1 cellular context compared by ENCODE assay signal in the genomic region with DNA sequence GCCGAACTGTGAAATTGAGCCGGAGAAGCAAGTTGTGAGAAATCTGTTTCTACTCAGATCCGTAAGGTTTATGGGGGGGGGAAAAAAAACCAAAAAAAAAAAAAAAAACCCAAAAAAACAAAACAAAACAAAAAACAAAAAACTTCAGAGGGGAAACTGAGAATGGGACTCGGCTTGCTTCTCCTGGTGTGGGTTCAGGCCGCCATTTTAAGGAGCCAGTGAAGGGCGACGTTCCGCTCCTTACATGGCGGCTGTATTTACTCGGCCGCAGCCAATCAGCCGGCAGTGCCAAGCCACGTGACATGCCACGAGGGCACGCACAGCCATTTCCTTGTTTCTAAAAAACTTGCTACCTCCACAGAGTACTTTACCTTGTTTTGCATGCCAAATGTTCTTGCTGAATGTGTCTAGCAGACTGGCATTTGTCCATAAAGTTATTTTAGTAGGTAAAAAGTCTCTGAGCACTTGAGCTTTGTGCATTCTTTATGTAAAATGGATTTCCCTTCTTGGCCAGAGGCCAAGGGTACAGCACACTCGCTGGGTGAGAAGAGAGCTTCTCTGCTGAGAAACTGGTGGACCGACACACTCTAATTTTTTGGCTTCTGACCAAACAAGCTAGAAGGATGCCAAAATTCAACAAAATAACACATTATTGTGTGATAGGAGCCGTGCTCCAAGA.
TF ChIP-seq lines count a peak whose summit lies in the region.

No MANE protein-coding gene starts in this region.

TF ChIP-seq in HepG2, 621 proteins besides CTCF, POLR2A, EP300 and RAD21 (continued from another document and continues in another):
- no peak for TF ChIP-seq TERF1 (CRISPR knock-in tag; IDR thresholded peaks at IDR 0.05)
- TF ChIP-seq ZC3H13 (CRISPR knock-in tag; IDR thresholded peaks at IDR 0.05): no peak
- TF ChIP-seq, protein P1, sequence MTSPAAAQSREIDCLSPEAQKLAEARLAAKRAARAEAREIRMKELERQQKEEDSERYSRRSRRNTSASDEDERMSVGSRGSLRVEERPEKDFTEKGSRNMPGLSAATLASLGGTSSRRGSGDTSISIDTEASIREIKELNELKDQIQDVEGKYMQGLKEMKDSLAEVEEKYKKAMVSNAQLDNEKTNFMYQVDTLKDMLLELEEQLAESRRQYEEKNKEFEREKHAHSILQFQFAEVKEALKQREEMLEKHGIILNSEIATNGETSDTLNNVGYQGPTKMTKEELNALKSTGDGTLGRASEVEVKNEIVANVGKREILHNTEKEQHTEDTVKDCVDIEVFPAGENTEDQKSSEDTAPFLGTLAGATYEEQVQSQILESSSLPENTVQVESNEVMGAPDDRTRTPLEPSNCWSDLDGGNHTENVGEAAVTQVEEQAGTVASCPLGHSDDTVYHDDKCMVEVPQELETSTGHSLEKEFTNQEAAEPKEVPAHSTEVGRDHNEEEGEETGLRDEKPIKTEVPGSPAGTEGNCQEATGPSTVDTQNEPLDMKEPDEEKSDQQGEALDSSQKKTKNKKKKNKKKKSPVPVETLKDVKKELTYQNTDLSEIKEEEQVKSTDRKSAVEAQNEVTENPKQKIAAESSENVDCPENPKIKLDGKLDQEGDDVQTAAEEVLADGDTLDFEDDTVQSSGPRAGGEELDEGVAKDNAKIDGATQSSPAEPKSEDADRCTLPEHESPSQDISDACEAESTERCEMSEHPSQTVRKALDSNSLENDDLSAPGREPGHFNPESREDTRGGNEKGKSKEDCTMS (CRISPR knock-in tag; conservative IDR thresholded peaks at IDR 0.05): no peak
- no peak for TF ChIP-seq THAP11 (CRISPR knock-in tag; IDR thresholded peaks at IDR 0.05)
- no peak for TF ChIP-seq ZNF577 (CRISPR knock-in tag; IDR thresholded peaks at IDR 0.05; ENCODE audit: borderline replicate concordance, low read depth)
- TF ChIP-seq ZNF7 (CRISPR knock-in tag; IDR thresholded peaks at IDR 0.05): no peak
- TF ChIP-seq RFX1 (IDR thresholded peaks at IDR 0.05): no peak
- no peak for TF ChIP-seq IRX3 (CRISPR knock-in tag; IDR thresholded peaks at IDR 0.05; ENCODE audit: borderline replicate concordance, low read depth)
- peak; percentile 57; the same call in 1 of the 2 replicates for TF ChIP-seq KDM5A (IDR thresholded peaks at IDR 0.05; ENCODE audit: borderline replicate concordance, low read length)
- TF ChIP-seq, protein P2, sequence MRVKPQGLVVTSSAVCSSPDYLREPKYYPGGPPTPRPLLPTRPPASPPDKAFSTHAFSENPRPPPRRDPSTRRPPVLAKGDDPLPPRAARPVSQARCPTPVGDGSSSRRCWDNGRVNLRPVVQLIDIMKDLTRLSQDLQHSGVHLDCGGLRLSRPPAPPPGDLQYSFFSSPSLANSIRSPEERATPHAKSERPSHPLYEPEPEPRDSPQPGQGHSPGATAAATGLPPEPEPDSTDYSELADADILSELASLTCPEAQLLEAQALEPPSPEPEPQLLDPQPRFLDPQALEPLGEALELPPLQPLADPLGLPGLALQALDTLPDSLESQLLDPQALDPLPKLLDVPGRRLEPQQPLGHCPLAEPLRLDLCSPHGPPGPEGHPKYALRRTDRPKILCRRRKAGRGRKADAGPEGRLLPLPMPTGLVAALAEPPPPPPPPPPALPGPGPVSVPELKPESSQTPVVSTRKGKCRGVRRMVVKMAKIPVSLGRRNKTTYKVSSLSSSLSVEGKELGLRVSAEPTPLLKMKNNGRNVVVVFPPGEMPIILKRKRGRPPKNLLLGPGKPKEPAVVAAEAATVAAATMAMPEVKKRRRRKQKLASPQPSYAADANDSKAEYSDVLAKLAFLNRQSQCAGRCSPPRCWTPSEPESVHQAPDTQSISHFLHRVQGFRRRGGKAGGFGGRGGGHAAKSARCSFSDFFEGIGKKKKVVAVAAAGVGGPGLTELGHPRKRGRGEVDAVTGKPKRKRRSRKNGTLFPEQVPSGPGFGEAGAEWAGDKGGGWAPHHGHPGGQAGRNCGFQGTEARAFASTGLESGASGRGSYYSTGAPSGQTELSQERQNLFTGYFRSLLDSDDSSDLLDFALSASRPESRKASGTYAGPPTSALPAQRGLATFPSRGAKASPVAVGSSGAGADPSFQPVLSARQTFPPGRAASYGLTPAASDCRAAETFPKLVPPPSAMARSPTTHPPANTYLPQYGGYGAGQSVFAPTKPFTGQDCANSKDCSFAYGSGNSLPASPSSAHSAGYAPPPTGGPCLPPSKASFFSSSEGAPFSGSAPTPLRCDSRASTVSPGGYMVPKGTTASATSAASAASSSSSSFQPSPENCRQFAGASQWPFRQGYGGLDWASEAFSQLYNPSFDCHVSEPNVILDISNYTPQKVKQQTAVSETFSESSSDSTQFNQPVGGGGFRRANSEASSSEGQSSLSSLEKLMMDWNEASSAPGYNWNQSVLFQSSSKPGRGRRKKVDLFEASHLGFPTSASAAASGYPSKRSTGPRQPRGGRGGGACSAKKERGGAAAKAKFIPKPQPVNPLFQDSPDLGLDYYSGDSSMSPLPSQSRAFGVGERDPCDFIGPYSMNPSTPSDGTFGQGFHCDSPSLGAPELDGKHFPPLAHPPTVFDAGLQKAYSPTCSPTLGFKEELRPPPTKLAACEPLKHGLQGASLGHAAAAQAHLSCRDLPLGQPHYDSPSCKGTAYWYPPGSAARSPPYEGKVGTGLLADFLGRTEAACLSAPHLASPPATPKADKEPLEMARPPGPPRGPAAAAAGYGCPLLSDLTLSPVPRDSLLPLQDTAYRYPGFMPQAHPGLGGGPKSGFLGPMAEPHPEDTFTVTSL (CRISPR knock-in tag; IDR thresholded peaks at IDR 0.05; ENCODE audit: borderline replicate concordance): 0 out of 2 replicates have a peak, but pooled peaks have one; percentile 30
- TF ChIP-seq, protein P3, sequence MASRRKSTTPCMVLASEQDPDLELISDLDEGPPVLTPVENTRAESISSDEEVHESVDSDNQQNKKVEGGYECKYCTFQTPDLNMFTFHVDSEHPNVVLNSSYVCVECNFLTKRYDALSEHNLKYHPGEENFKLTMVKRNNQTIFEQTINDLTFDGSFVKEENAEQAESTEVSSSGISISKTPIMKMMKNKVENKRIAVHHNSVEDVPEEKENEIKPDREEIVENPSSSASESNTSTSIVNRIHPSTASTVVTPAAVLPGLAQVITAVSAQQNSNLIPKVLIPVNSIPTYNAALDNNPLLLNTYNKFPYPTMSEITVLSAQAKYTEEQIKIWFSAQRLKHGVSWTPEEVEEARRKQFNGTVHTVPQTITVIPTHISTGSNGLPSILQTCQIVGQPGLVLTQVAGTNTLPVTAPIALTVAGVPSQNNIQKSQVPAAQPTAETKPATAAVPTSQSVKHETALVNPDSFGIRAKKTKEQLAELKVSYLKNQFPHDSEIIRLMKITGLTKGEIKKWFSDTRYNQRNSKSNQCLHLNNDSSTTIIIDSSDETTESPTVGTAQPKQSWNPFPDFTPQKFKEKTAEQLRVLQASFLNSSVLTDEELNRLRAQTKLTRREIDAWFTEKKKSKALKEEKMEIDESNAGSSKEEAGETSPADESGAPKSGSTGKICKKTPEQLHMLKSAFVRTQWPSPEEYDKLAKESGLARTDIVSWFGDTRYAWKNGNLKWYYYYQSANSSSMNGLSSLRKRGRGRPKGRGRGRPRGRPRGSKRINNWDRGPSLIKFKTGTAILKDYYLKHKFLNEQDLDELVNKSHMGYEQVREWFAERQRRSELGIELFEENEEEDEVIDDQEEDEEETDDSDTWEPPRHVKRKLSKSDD (CRISPR knock-in tag; IDR thresholded peaks at IDR 0.05; ENCODE audit: low read depth): peak; percentile 93
- no peak for TF ChIP-seq WIZ (CRISPR knock-in tag; IDR thresholded peaks at IDR 0.05)
- TF ChIP-seq, protein P4, sequence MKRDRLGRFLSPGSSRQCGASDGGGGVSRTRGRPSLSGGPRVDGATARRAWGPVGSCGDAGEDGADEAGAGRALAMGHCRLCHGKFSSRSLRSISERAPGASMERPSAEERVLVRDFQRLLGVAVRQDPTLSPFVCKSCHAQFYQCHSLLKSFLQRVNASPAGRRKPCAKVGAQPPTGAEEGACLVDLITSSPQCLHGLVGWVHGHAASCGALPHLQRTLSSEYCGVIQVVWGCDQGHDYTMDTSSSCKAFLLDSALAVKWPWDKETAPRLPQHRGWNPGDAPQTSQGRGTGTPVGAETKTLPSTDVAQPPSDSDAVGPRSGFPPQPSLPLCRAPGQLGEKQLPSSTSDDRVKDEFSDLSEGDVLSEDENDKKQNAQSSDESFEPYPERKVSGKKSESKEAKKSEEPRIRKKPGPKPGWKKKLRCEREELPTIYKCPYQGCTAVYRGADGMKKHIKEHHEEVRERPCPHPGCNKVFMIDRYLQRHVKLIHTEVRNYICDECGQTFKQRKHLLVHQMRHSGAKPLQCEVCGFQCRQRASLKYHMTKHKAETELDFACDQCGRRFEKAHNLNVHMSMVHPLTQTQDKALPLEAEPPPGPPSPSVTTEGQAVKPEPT (CRISPR knock-in tag; IDR thresholded peaks at IDR 0.05; ENCODE audit: low read depth): no peak
- TF ChIP-seq ISL2 (CRISPR knock-in tag; IDR thresholded peaks at IDR 0.05): no peak
- TF ChIP-seq, protein P5, sequence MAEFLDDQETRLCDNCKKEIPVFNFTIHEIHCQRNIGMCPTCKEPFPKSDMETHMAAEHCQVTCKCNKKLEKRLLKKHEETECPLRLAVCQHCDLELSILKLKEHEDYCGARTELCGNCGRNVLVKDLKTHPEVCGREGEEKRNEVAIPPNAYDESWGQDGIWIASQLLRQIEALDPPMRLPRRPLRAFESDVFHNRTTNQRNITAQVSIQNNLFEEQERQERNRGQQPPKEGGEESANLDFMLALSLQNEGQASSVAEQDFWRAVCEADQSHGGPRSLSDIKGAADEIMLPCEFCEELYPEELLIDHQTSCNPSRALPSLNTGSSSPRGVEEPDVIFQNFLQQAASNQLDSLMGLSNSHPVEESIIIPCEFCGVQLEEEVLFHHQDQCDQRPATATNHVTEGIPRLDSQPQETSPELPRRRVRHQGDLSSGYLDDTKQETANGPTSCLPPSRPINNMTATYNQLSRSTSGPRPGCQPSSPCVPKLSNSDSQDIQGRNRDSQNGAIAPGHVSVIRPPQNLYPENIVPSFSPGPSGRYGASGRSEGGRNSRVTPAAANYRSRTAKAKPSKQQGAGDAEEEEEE (CRISPR knock-in tag; IDR thresholded peaks at IDR 0.05; ENCODE audit: borderline replicate concordance): no peak
- TF ChIP-seq ZNF17 (CRISPR knock-in tag; IDR thresholded peaks at IDR 0.05): no peak
- TF ChIP-seq, protein P6, sequence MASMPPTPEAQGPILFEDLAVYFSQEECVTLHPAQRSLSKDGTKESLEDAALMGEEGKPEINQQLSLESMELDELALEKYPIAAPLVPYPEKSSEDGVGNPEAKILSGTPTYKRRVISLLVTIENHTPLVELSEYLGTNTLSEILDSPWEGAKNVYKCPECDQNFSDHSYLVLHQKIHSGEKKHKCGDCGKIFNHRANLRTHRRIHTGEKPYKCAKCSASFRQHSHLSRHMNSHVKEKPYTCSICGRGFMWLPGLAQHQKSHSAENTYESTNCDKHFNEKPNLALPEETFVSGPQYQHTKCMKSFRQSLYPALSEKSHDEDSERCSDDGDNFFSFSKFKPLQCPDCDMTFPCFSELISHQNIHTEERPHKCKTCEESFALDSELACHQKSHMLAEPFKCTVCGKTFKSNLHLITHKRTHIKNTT (CRISPR knock-in tag; IDR thresholded peaks at IDR 0.05): no peak
- TF ChIP-seq TSC22D2 (CRISPR knock-in tag; IDR thresholded peaks at IDR 0.05; ENCODE audit: borderline replicate concordance): no peak
- no peak for TF ChIP-seq TBL1XR1 (IDR thresholded peaks at IDR 0.05; ENCODE audit: borderline replicate concordance, low read length, partially characterized antibody)
- no peak for TF ChIP-seq ZNF670 (CRISPR knock-in tag; IDR thresholded peaks at IDR 0.05; ENCODE audit: borderline replicate concordance)
- no peak for TF ChIP-seq FOXA1 (IDR thresholded peaks at IDR 0.05)
- peak; percentile 82 for TF ChIP-seq FOXA1 (CRISPR knock-in tag; IDR thresholded peaks at IDR 0.05)
- 0 out of 2 replicates have a peak, but pooled peaks have one; percentile 27 for TF ChIP-seq NFKBIZ (CRISPR knock-in tag; IDR thresholded peaks at IDR 0.05)
- no peak for TF ChIP-seq DBP (CRISPR knock-in tag; IDR thresholded peaks at IDR 0.05; ENCODE audit: not compliant biosample characterization)
- TF ChIP-seq, protein P7, sequence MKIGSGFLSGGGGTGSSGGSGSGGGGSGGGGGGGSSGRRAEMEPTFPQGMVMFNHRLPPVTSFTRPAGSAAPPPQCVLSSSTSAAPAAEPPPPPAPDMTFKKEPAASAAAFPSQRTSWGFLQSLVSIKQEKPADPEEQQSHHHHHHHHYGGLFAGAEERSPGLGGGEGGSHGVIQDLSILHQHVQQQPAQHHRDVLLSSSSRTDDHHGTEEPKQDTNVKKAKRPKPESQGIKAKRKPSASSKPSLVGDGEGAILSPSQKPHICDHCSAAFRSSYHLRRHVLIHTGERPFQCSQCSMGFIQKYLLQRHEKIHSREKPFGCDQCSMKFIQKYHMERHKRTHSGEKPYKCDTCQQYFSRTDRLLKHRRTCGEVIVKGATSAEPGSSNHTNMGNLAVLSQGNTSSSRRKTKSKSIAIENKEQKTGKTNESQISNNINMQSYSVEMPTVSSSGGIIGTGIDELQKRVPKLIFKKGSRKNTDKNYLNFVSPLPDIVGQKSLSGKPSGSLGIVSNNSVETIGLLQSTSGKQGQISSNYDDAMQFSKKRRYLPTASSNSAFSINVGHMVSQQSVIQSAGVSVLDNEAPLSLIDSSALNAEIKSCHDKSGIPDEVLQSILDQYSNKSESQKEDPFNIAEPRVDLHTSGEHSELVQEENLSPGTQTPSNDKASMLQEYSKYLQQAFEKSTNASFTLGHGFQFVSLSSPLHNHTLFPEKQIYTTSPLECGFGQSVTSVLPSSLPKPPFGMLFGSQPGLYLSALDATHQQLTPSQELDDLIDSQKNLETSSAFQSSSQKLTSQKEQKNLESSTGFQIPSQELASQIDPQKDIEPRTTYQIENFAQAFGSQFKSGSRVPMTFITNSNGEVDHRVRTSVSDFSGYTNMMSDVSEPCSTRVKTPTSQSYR (CRISPR knock-in tag; IDR thresholded peaks at IDR 0.05; ENCODE audit: borderline replicate concordance): no peak
- TF ChIP-seq YEATS4 (CRISPR knock-in tag; IDR thresholded peaks at IDR 0.05; ENCODE audit: borderline replicate concordance): peak; percentile 52
- TF ChIP-seq NAIF1 (CRISPR knock-in tag; IDR thresholded peaks at IDR 0.05; ENCODE audit: borderline replicate concordance): no peak
- no peak for TF ChIP-seq ZNF672 (CRISPR knock-in tag; IDR thresholded peaks at IDR 0.05)
- no peak for TF ChIP-seq PCBP2 (optimal IDR thresholded peaks at IDR 0.05; ENCODE audit: low read depth, low read length, poor library complexity, severe bottlenecking)
- TF ChIP-seq ZNF383 (CRISPR knock-in tag; IDR thresholded peaks at IDR 0.05; ENCODE audit: borderline replicate concordance): no peak
- TF ChIP-seq TAF1 (CRISPR knock-in tag; IDR thresholded peaks at IDR 0.05): peak; percentile 46; the same call in 1 of the 2 replicates
- TF ChIP-seq SAFB2 (CRISPR knock-in tag; IDR thresholded peaks at IDR 0.05; ENCODE audit: borderline replicate concordance, low read depth): no peak
- TF ChIP-seq NR1H2 (CRISPR knock-in tag; IDR thresholded peaks at IDR 0.05; ENCODE audit: borderline replicate concordance, low read depth): no peak
- TF ChIP-seq BRCA1 (CRISPR knock-in tag; IDR thresholded peaks at IDR 0.05): 0 out of 2 replicates have a peak, but pooled peaks have one; percentile 50
